In genomic region chr18:74271656-74272055, GRCh38 we compare ENCODE assay signal across 17 cellular contexts.
DNase-seq lines count a peak whose midpoint lies in the region; ATAC-seq and TF ChIP-seq lines count a peak whose summit lies in the region.
"Had no signal": no experiment of that assay in that cellular context is flagged by ENCODE, and none has a peak within 500 bp of the region (broad histone marks: within the 10 kb centered on the region; RNA-seq: fewer than 3 reads in every experiment).

No MANE protein-coding gene starts in this region.

- DNase-seq in HCEC 1CT (peak; percentile 42), amniotic epithelial cell (ENCODE audit: low read depth) (peak; percentile 35), fibroblast of mammary gland (ENCODE audit: low read depth) (peak; percentile 85), NCI-H69 (lab: John Stamatoyannopoulos, UW) (no peak)
- DNase-seq: ACHN; BE2C; CD4-positive, alpha-beta T cell; DMS53; H7; NCI-H1048; NCI-H345; NCI-H526; SHP77 treated with DMSO at 0.1 percent for 48 hours had no signal

- no peak overlapping the region for H3K9ac ChIP-seq in subcutaneous abdominal adipose tissue (ENCODE audit: low read length in 5 of 5)

- no peak overlapping the region for H3K4me3 ChIP-seq in fibroblast of mammary gland (ENCODE audit: control insufficient read depth, low read depth, low read length)
- no peak overlapping the region for H3K4me3 ChIP-seq in subcutaneous abdominal adipose tissue (ENCODE audit: low read depth in 1 of 5, low read length in 5 of 5)

- no peak for ATAC-seq in HG02852 (IDR thresholded peaks at IDR 0.05; ENCODE audit: unreplicated experiment)
- ATAC-seq in HG02588 (IDR thresholded peaks at IDR 0.05; ENCODE audit: unreplicated experiment), result no peak
- ATAC-seq: SK-N-SH treated with all-trans-retinoic acid at 6 μM for 48 hours had no signal

- H3K27ac ChIP-seq in subcutaneous abdominal adipose tissue (ENCODE audit: low read depth, low read length), result peak overlapping the region; percentile 9

- TF ChIP-seq CTCF in fibroblast of mammary gland (conservative IDR thresholded peaks at IDR 0.05; ENCODE audit: control insufficient read depth, insufficient read depth, low read depth, low read length), result no peak

- H3K27me3 ChIP-seq in subcutaneous abdominal adipose tissue (ENCODE audit: control insufficient read depth in 5 of 5, insufficient read depth in 4 of 5, low read length in 5 of 5), result no peaks in the 10 kb centered on the region
- H3K27me3 ChIP-seq: BE2C had no signal

- peaks cover 2 to 18% (median 4%) of the 10 kb centered on the region in 5 donors for H3K36me3 ChIP-seq in subcutaneous abdominal adipose tissue (ENCODE audit: control insufficient read depth in 5 of 5, insufficient read depth in 5 of 5, low read length in 5 of 5)
- H3K36me3 ChIP-seq: BE2C had no signal

- H3K9me3 ChIP-seq in subcutaneous abdominal adipose tissue (ENCODE audit: control insufficient read depth in 5 of 5, low read length in 5 of 5), result no peaks in the 10 kb centered on the region
- H3K9me3 ChIP-seq: BE2C had no signal

- peaks cover 0 to 53% (median 48%) of the 10 kb centered on the region in 5 donors for H3K4me1 ChIP-seq in subcutaneous abdominal adipose tissue (ENCODE audit: control insufficient read depth in 5 of 5, insufficient read depth in 5 of 5, low read length in 5 of 5)
